ENCODE assay signal across 1 cellular context in the genomic region with DNA sequence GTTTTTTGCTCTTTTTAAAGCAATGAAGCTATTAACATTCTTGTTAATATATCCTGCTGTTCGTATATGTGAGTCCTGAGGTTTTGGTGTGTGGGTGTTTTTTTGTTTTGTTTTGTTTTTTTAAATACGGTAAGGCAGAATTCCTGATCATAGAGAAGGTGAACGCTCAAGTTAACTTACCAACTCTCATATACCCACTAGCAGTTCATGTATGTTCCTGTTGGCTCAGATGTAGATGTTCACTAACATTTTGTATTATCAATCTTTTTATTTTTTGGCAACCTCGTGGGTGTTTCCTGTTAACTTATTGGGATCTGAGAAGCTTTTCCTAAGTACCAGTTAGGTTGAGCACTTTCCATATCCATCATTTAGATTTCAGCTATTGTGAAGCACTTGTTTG.
TF ChIP-seq lines count a peak whose summit lies in the region.

No MANE protein-coding gene starts in this region.

TF ChIP-seq in GM23338, 12 proteins besides CTCF, POLR2A, EP300 and RAD21 (continued from another document):
- TF ChIP-seq, protein P1, sequence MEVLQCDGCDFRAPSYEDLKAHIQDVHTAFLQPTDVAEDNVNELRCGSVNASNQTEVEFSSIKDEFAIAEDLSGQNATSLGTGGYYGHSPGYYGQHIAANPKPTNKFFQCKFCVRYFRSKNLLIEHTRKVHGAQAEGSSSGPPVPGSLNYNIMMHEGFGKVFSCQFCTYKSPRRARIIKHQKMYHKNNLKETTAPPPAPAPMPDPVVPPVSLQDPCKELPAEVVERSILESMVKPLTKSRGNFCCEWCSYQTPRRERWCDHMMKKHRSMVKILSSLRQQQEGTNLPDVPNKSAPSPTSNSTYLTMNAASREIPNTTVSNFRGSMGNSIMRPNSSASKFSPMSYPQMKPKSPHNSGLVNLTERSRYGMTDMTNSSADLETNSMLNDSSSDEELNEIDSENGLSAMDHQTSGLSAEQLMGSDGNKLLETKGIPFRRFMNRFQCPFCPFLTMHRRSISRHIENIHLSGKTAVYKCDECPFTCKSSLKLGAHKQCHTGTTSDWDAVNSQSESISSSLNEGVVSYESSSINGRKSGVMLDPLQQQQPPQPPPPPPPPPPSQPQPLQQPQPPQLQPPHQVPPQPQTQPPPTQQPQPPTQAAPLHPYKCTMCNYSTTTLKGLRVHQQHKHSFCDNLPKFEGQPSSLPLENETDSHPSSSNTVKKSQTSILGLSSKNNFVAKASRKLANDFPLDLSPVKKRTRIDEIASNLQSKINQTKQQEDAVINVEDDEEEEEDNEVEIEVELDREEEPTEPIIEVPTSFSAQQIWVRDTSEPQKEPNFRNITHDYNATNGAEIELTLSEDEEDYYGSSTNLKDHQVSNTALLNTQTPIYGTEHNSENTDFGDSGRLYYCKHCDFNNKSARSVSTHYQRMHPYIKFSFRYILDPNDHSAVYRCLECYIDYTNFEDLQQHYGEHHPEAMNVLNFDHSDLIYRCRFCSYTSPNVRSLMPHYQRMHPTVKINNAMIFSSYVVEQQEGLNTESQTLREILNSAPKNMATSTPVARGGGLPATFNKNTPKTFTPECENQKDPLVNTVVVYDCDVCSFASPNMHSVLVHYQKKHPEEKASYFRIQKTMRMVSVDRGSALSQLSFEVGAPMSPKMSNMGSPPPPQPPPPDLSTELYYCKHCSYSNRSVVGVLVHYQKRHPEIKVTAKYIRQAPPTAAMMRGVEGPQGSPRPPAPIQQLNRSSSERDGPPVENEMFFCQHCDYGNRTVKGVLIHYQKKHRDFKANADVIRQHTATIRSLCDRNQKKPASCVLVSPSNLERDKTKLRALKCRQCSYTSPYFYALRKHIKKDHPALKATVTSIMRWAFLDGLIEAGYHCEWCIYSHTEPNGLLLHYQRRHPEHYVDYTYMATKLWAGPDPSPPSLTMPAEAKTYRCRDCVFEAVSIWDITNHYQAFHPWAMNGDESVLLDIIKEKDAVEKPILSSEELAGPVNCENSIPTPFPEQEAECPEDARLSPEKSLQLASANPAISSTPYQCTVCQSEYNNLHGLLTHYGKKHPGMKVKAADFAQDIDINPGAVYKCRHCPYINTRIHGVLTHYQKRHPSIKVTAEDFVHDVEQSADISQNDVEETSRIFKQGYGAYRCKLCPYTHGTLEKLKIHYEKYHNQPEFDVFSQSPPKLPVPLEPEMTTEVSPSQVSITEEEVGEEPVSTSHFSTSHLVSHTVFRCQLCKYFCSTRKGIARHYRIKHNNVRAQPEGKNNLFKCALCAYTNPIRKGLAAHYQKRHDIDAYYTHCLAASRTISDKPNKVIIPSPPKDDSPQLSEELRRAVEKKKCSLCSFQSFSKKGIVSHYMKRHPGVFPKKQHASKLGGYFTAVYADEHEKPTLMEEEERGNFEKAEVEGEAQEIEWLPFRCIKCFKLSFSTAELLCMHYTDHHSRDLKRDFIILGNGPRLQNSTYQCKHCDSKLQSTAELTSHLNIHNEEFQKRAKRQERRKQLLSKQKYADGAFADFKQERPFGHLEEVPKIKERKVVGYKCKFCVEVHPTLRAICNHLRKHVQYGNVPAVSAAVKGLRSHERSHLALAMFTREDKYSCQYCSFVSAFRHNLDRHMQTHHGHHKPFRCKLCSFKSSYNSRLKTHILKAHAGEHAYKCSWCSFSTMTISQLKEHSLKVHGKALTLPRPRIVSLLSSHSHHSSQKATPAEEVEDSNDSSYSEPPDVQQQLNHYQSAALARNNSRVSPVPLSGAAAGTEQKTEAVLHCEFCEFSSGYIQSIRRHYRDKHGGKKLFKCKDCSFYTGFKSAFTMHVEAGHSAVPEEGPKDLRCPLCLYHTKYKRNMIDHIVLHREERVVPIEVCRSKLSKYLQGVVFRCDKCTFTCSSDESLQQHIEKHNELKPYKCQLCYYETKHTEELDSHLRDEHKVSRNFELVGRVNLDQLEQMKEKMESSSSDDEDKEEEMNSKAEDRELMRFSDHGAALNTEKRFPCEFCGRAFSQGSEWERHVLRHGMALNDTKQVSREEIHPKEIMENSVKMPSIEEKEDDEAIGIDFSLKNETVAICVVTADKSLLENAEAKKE (CRISPR knock-in tag; IDR thresholded peaks at IDR 0.05) = no peak
- TF ChIP-seq EZH2 (IDR thresholded peaks at IDR 0.05; ENCODE audit: low read depth, unreplicated experiment) = no peak
- no peak for TF ChIP-seq ZNF331 (CRISPR knock-in tag; IDR thresholded peaks at IDR 0.05; ENCODE audit: low read depth)
- no peak for TF ChIP-seq STAT1 (IDR thresholded peaks at IDR 0.05; ENCODE audit: unreplicated experiment)
- TF ChIP-seq ZNF114 (CRISPR knock-in tag; IDR thresholded peaks at IDR 0.05) = no peak
- TF ChIP-seq NANOG (IDR thresholded peaks at IDR 0.05; ENCODE audit: borderline replicate concordance) = no peak
- no peak for TF ChIP-seq JUNB (IDR thresholded peaks at IDR 0.05; ENCODE audit: unreplicated experiment)
- no peak for TF ChIP-seq ETS1 (IDR thresholded peaks at IDR 0.05)
- TF ChIP-seq POLR2AphosphoS5 (IDR thresholded peaks at IDR 0.05; ENCODE audit: low read depth) = no peak; the same call in 1 of the 2 replicates
